In genomic region chr16:17061326-17061725, GRCh38 we compare ENCODE assay signal across 23 cellular contexts.
DNase-seq lines count a peak whose midpoint lies in the region; ATAC-seq, FAIRE-seq and TF ChIP-seq lines count a peak whose summit lies in the region.
"Had no signal": no experiment of that assay in that cellular context is flagged by ENCODE, and none has a peak within 500 bp of the region (broad histone marks: within the 10 kb centered on the region; RNA-seq: fewer than 3 reads in every experiment).

No MANE protein-coding gene starts in this region.

- FAIRE-seq in HepG2 (lab: Jason Lieb, UNC), result no peak
- FAIRE-seq: A549, D721Med, G401.6, GM12891 had no signal

- no peak overlapping the region for H3K4me3 ChIP-seq in HepG2 (replicated peaks in 1 of 3; ENCODE audit: insufficient read depth in 1 of 3, low read depth in 2 of 3, low read length in 3 of 3)
- H3K4me3 ChIP-seq in right lobe of liver, result no peak overlapping the region
- H3K4me3 ChIP-seq in mucosa of descending colon, result no peak overlapping the region
- H3K4me3 ChIP-seq: A549; BLaER1 treated with 17β-estradiol and CSF1 and Interleukin-3, amounts not matched to agents 10 nM and 100 nM had no signal

- in situ Hi-C loops in HepG2 (cut with HindIII; ENCODE audit: extremely low pct_ligation_motif_present, low pct_unique_long_range_greater_than_20kb), result no loop called here

- no peak overlapping the region for H3K4me3 Mint-ChIP-seq in activated naive CD4-positive, alpha-beta T cell treated with anti-CD3 and anti-CD28 coated beads, Interleukin-2, amount 50 U/mL, for 24 hours
- H3K4me3 Mint-ChIP-seq in activated naive CD4-positive, alpha-beta T cell treated with anti-CD3 and anti-CD28 coated beads, Interleukin-2, amount 10 ng/mL, durations not matched to agents 7 days and 5 days, result no peak overlapping the region
- H3K4me3 Mint-ChIP-seq in central memory CD8-positive, alpha-beta T cell, result no peak overlapping the region
- H3K4me3 Mint-ChIP-seq: B cell; CD4-positive, alpha-beta T cell; CD8-positive, alpha-beta T cell had no signal

- H3K4me1 Mint-ChIP-seq in activated naive CD4-positive, alpha-beta T cell treated with anti-CD3 and anti-CD28 coated beads, Interleukin-2, amount 50 U/mL, for 24 hours, result peaks cover 10% of the 10 kb centered on the region
- H3K4me1 Mint-ChIP-seq in activated naive CD4-positive, alpha-beta T cell treated with anti-CD3 and anti-CD28 coated beads, Interleukin-2, amount 10 ng/mL, durations not matched to agents 7 days and 5 days, result no peaks in the 10 kb centered on the region
- H3K4me1 Mint-ChIP-seq in central memory CD8-positive, alpha-beta T cell, result no peaks in the 10 kb centered on the region

- no peaks in the 10 kb centered on the region for H3K36me3 ChIP-seq in HepG2 (replicated peaks in 1 of 2; ENCODE audit: control insufficient read depth in 1 of 2, insufficient read depth in 2 of 2, low read length in 2 of 2)
- no peaks in the 10 kb centered on the region for H3K36me3 ChIP-seq in right lobe of liver
- no peaks in the 10 kb centered on the region for H3K36me3 ChIP-seq in mucosa of descending colon (ENCODE audit: low read depth)
- H3K36me3 ChIP-seq: BLaER1 treated with 17β-estradiol and CSF1 and Interleukin-3, amounts not matched to agents 10 nM and 100 nM had no signal

- ATAC-seq in HepG2, result peak; percentile 55; the same call in 1 of the 3 replicates
- no peak for ATAC-seq in right lobe of liver
- ATAC-seq in central memory CD8-positive, alpha-beta T cell (replicated peaks; ENCODE audit: extremely low read depth, poor library complexity, severe bottlenecking), result no peak
- peak; percentile 43 for ATAC-seq in mucosa of descending colon
- ATAC-seq in GM18873 (IDR thresholded peaks at IDR 0.05; ENCODE audit: low FRiP score, unreplicated experiment), result no peak
- ATAC-seq: A549; CD8-positive, alpha-beta T cell had no signal

- TF ChIP-seq POLR2A in HepG2 (IDR thresholded peaks at IDR 0.05; ENCODE audit: insufficient read depth in 1 of 2, low read depth in 2 of 2, low read length in 2 of 2), result no peak
- no peak for TF ChIP-seq POLR2A in right lobe of liver (IDR thresholded peaks at IDR 0.05)

- H3K9ac ChIP-seq in HepG2 (ENCODE audit: insufficient read depth, low read depth, low read length), result no peak overlapping the region
- H3K9ac ChIP-seq: BLaER1 treated with 17β-estradiol and CSF1 and Interleukin-3, amounts not matched to agents 10 nM and 100 nM had no signal

- no peak for DNase-seq in activated naive CD4-positive, alpha-beta T cell treated with anti-CD3 and anti-CD28 coated beads, Interleukin-2, amount 10 ng/mL, durations not matched to agents 7 days and 5 days
- DNase-seq in HepG2 (ENCODE audit: low spot score), result no peak
- no peak for DNase-seq in right lobe of liver
- no peak for DNase-seq in central memory CD8-positive, alpha-beta T cell (ENCODE audit: low spot score in 2 of 2)
- no peak for DNase-seq in mucosa of descending colon
- DNase-seq in NK-92 treated with Interleukin-12 subunit alpha and Interleukin-12 subunit beta, amount 100 ng/mL, for 24 hours (lab: John Stamatoyannopoulos, UW), result no peak
- DNase-seq: AML-193; Caco-2; Calu3; CD4-positive, alpha-beta T cell; CD8-positive, alpha-beta T cell; DMS79 treated with DMSO at 0.1 percent for 48 hours; GF-D8 had no signal

- peak overlapping the region; percentile 57 for H3K27ac Mint-ChIP-seq in activated naive CD4-positive, alpha-beta T cell treated with anti-CD3 and anti-CD28 coated beads, Interleukin-2, amount 50 U/mL, for 24 hours
- no peak overlapping the region for H3K27ac Mint-ChIP-seq in activated naive CD4-positive, alpha-beta T cell treated with anti-CD3 and anti-CD28 coated beads, Interleukin-2, amount 10 ng/mL, durations not matched to agents 7 days and 5 days
- peak overlapping the region; percentile 55 for H3K27ac Mint-ChIP-seq in central memory CD8-positive, alpha-beta T cell (ENCODE audit: low read depth)
- H3K27ac Mint-ChIP-seq: B cell; CD4-positive, alpha-beta T cell; CD8-positive, alpha-beta T cell had no signal

- H3K36me3 Mint-ChIP-seq in activated naive CD4-positive, alpha-beta T cell treated with anti-CD3 and anti-CD28 coated beads, Interleukin-2, amount 50 U/mL, for 24 hours, result no peaks in the 10 kb centered on the region
- no peaks in the 10 kb centered on the region for H3K36me3 Mint-ChIP-seq in activated naive CD4-positive, alpha-beta T cell treated with anti-CD3 and anti-CD28 coated beads, Interleukin-2, amount 10 ng/mL, durations not matched to agents 7 days and 5 days
- peaks cover 4% of the 10 kb centered on the region for H3K36me3 Mint-ChIP-seq in central memory CD8-positive, alpha-beta T cell (ENCODE audit: insufficient read depth)
- H3K36me3 Mint-ChIP-seq: CD8-positive, alpha-beta T cell had no signal

- no peaks in the 10 kb centered on the region for H4K20me1 ChIP-seq in HepG2 (ENCODE audit: insufficient read depth, low read length)
- H4K20me1 ChIP-seq: BLaER1 treated with 17β-estradiol and CSF1 and Interleukin-3, amounts not matched to agents 10 nM and 100 nM had no signal

- H3K4me1 ChIP-seq in HepG2 (ENCODE audit: insufficient read depth, low read length) (no peaks in the 10 kb centered on the region), right lobe of liver (no peaks in the 10 kb centered on the region), mucosa of descending colon (ENCODE audit: low read depth) (no peaks in the 10 kb centered on the region)
- H3K4me1 ChIP-seq: A549, Caco-2 had no signal

- H3K27me3 ChIP-seq in HepG2 (ENCODE audit: control insufficient read depth in 1 of 2, insufficient read depth in 2 of 2, low read length in 2 of 2) (peaks cover 0 to 2% of the 10 kb centered on the region in 2 experiments; a peak in 1 of 5 replicates), right lobe of liver (no peaks in the 10 kb centered on the region)
- H3K27me3 ChIP-seq: BLaER1 treated with 17β-estradiol and CSF1 and Interleukin-3, amounts not matched to agents 10 nM and 100 nM had no signal

- TF ChIP-seq CTCF in HepG2 (CRISPR knock-in tag; IDR thresholded peaks at IDR 0.05) (no peak), right lobe of liver (IDR thresholded peaks at IDR 0.05) (no peak), mucosa of descending colon (IDR thresholded peaks at IDR 0.05) (no peak)

- TF ChIP-seq EP300 in HepG2 (IDR thresholded peaks at IDR 0.05; ENCODE audit: low read depth in 2 of 2, low read length in 2 of 2), result no peak
- TF ChIP-seq EP300 in HepG2 (CRISPR knock-in tag; IDR thresholded peaks at IDR 0.05; ENCODE audit: borderline replicate concordance), result no peak

- TF ChIP-seq RAD21 in HepG2 (CRISPR knock-in tag; IDR thresholded peaks at IDR 0.05), result no peak

- no peak overlapping the region for H2AFZ ChIP-seq in HepG2 (ENCODE audit: low read length)

- WGBS in HepG2 (ENCODE audit: low lambda C conversion rate), result 15% methylated on average over 2 of the region's 2 CpGs
- 61% methylated on average over 2 of the region's 2 CpGs for WGBS in right lobe of liver (ENCODE audit: insufficient coverage, low coverage, low lambda C conversion rate, missing lambda C conversion rate)

- POLR2A ChIA-PET in HepG2 (lab: Yijun Ruan, JAX), result no interaction called here

- no peak overlapping the region for H3K4me2 ChIP-seq in HepG2 (ENCODE audit: low read depth, low read length)
- H3K4me2 ChIP-seq: A549; BLaER1 treated with 17β-estradiol and CSF1 and Interleukin-3, amounts not matched to agents 10 nM and 100 nM had no signal

- no peaks in the 10 kb centered on the region for H3K9me3 Mint-ChIP-seq in activated naive CD4-positive, alpha-beta T cell treated with anti-CD3 and anti-CD28 coated beads, Interleukin-2, amount 50 U/mL, for 24 hours
- peaks cover 3% of the 10 kb centered on the region for H3K9me3 Mint-ChIP-seq in activated naive CD4-positive, alpha-beta T cell treated with anti-CD3 and anti-CD28 coated beads, Interleukin-2, amount 10 ng/mL, durations not matched to agents 7 days and 5 days
- H3K9me3 Mint-ChIP-seq in central memory CD8-positive, alpha-beta T cell, result no peaks in the 10 kb centered on the region
- H3K9me3 Mint-ChIP-seq: CD4-positive, alpha-beta T cell; CD8-positive, alpha-beta T cell had no signal

- H3K9me3 ChIP-seq in HepG2 (ENCODE audit: low read length), result no peaks in the 10 kb centered on the region; the same call in 1 of the 2 replicates
- no peaks in the 10 kb centered on the region for H3K9me3 ChIP-seq in right lobe of liver
- no peaks in the 10 kb centered on the region for H3K9me3 ChIP-seq in mucosa of descending colon
- H3K9me3 ChIP-seq: A549, Caco-2 had no signal

- H3K27me3 Mint-ChIP-seq in activated naive CD4-positive, alpha-beta T cell treated with anti-CD3 and anti-CD28 coated beads, Interleukin-2, amount 50 U/mL, for 24 hours, result no peaks in the 10 kb centered on the region
- no peaks in the 10 kb centered on the region for H3K27me3 Mint-ChIP-seq in activated naive CD4-positive, alpha-beta T cell treated with anti-CD3 and anti-CD28 coated beads, Interleukin-2, amount 10 ng/mL, durations not matched to agents 7 days and 5 days
- H3K27me3 Mint-ChIP-seq in central memory CD8-positive, alpha-beta T cell, result peaks cover 7% of the 10 kb centered on the region
- H3K27me3 Mint-ChIP-seq: B cell; CD4-positive, alpha-beta T cell had no signal

- intact Hi-C loops in HepG2 (cut with micrococcal nuclease; ENCODE audit: unreplicated experiment) (no loop called here), right lobe of liver (cut with DNase I) (no loop called here), mucosa of descending colon (cut with DNase I, micrococcal nuclease) (no loop called here)

- no TSS peak for BruUV-seq in HepG2 (replicated peaks; lab: Mats Ljungman, UMichigan)

- no peaks in the 10 kb centered on the region for H3K79me2 ChIP-seq in HepG2 (ENCODE audit: insufficient read depth, low read length)

- H3K27ac ChIP-seq in HepG2 (ENCODE audit: extremely low read length, insufficient read depth, low read length) (no peak overlapping the region), right lobe of liver (no peak overlapping the region)
- H3K27ac ChIP-seq: 22Rv1; A549; BLaER1 treated with 17β-estradiol and CSF1 and Interleukin-3, amounts not matched to agents 10 nM and 100 nM; C4-2B had no signal

- CTCF ChIA-PET in activated naive CD4-positive, alpha-beta T cell treated with anti-CD3 and anti-CD28 coated beads, Interleukin-2, amount 10 ng/mL, durations not matched to agents 7 days and 5 days (lab: Charles Lee), result no interaction called here
- CTCF ChIA-PET in HepG2 (lab: Yijun Ruan, JAX; ENCODE audit: low intra/inter-chr PET ratio, low total read pairs), result no interaction called here

Comparison
In these comparisons a context has a peak if more than half of its experiments do, and no peak if none do; other contexts are left out.
1. ATAC-seq: peak in HepG2 (single experiment) and mucosa of descending colon (single experiment); none in right lobe of liver (0 of 4), central memory CD8-positive, alpha-beta T cell (single experiment) and GM18873 (single experiment).